In genomic region chr1:224432672-224433040, GRCh38 we compare ENCODE assay signal across 8 cellular contexts. TPM values are rescaled to one million over a fixed set of nuclear protein-coding genes. Genes with fewer than 3 reads are reported as not detected.
DNase-seq lines count a peak whose midpoint lies in the region; ATAC-seq and TF ChIP-seq lines count a peak whose summit lies in the region.

No MANE protein-coding gene starts in this region.

- H3K4me2 ChIP-seq in DND-41 (ENCODE audit: insufficient read depth, low read length) (peak overlapping the region; percentile 96), MM.1S (ENCODE audit: low read depth, low read length) (peak overlapping the region; percentile 78)

- in situ Hi-C loops in brain microvascular endothelial cell (cut with HindIII; ENCODE audit: low pct_ligation_motif_present, low sequenced_read_pairs), result no loop called here

- H3K79me2 ChIP-seq in DND-41 (ENCODE audit: insufficient read depth, low read length) (peaks cover 84% of the 10 kb centered on the region), MM.1S (ENCODE audit: low read length) (peaks cover 95% of the 10 kb centered on the region)

- H3K36me3 ChIP-seq in DND-41 (ENCODE audit: insufficient read depth, low read length) (peaks cover 34% of the 10 kb centered on the region), MM.1S (replicated peaks; ENCODE audit: insufficient read depth, low read length) (no peaks in the 10 kb centered on the region), brain microvascular endothelial cell (replicated peaks) (peaks cover 4% of the 10 kb centered on the region), thymus (ENCODE audit: control insufficient read depth, insufficient read depth) (peaks cover 6% of the 10 kb centered on the region)

- H3K27me3 ChIP-seq in DND-41 (ENCODE audit: insufficient read depth, low read length, poor library complexity) (no peaks in the 10 kb centered on the region), MM.1S (replicated peaks; ENCODE audit: insufficient read depth, low read length) (no peaks in the 10 kb centered on the region), brain microvascular endothelial cell (replicated peaks) (no peaks in the 10 kb centered on the region), thymus (ENCODE audit: control insufficient read depth, insufficient read depth) (no peaks in the 10 kb centered on the region)

- DNase-seq in DND-41 (no peak), MM.1S (peak; percentile 38), brain microvascular endothelial cell (peak; percentile 5), left lobe of liver (ENCODE audit: low spot score) (no peak), D341Med (ENCODE audit: low spot score) (no peak)

- H3F3A ChIP-seq in MM.1S (ENCODE audit: insufficient read depth, low read length), result peaks cover 46% of the 10 kb centered on the region

- no peaks in the 10 kb centered on the region for H3K9me2 ChIP-seq in MM.1S (replicated peaks; ENCODE audit: insufficient read depth, low read length)

- no peak overlapping the region for H2AFZ ChIP-seq in DND-41 (ENCODE audit: low read depth, low read length)
- no peak overlapping the region for H2AFZ ChIP-seq in MM.1S (ENCODE audit: low read length)

- peak overlapping the region; percentile 83 to 90; a peak in 3 of 4 replicates for H3K4me3 ChIP-seq in DND-41 (ENCODE audit: low read depth in 1 of 2, low read length in 2 of 2)
- H3K4me3 ChIP-seq in MM.1S (ENCODE audit: low read length), result peak overlapping the region; percentile 84
- peak overlapping the region; percentile 84 for H3K4me3 ChIP-seq in brain microvascular endothelial cell (ENCODE audit: low read depth, low read length)
- peak overlapping the region; percentile 64 for H3K4me3 ChIP-seq in thymus (ENCODE audit: low read length)

- H3K9me3 ChIP-seq in DND-41 (ENCODE audit: insufficient read depth, low read length, severe bottlenecking) (no peaks in the 10 kb centered on the region), MM.1S (replicated peaks; ENCODE audit: insufficient read depth, low read length) (no peaks in the 10 kb centered on the region), thymus (ENCODE audit: control insufficient read depth) (no peaks in the 10 kb centered on the region)

- H4K20me1 ChIP-seq in DND-41 (ENCODE audit: insufficient read depth, low read length) (peaks cover 39% of the 10 kb centered on the region), MM.1S (ENCODE audit: insufficient read depth, low read length) (no peaks in the 10 kb centered on the region; the same call in 1 of the 2 replicates)

- H3K4me1 ChIP-seq in DND-41 (ENCODE audit: insufficient read depth, low read length) (peaks cover 64% of the 10 kb centered on the region), MM.1S (ENCODE audit: low read length) (peaks cover 25% of the 10 kb centered on the region), thymus (ENCODE audit: control insufficient read depth, insufficient read depth, low read length) (peaks cover 12% of the 10 kb centered on the region)

- TF ChIP-seq CTCF in DND-41 (IDR thresholded peaks at IDR 0.05; ENCODE audit: borderline replicate concordance, extremely low read depth, low read length, poor library complexity, severe bottlenecking) (no peak), MM.1S (IDR thresholded peaks at IDR 0.05; ENCODE audit: low read length) (no peak), brain microvascular endothelial cell (IDR thresholded peaks at IDR 0.05; ENCODE audit: low read depth, low read length, missing control alignments) (no peak)

- ATAC-seq in DND-41 (ENCODE audit: insufficient read depth, low read depth) (no peak), left lobe of liver (peak; percentile 10), HG02870 (IDR thresholded peaks at IDR 0.05; ENCODE audit: unreplicated experiment) (no peak), HG03045 (IDR thresholded peaks at IDR 0.05; ENCODE audit: unreplicated experiment) (no peak)

- H3K9ac ChIP-seq in DND-41 (ENCODE audit: low read depth, low read length) (peak overlapping the region; percentile 70), MM.1S (ENCODE audit: low read length) (peak overlapping the region; percentile 79)

- peak overlapping the region; percentile 34 for H3K27ac ChIP-seq in DND-41 (ENCODE audit: low read length)
- H3K27ac ChIP-seq in MM.1S (ENCODE audit: low read length), result peak overlapping the region; percentile 67
- H3K27ac ChIP-seq in brain microvascular endothelial cell, result peak overlapping the region; percentile 31
- H3K27ac ChIP-seq in thymus (ENCODE audit: low read depth), result peak overlapping the region; percentile 25

- WGBS in thymus, result 29% methylated on average over 6 of the region's 6 CpGs

RNA-seq across cellular contexts. Expression of gene WDR26, which starts 1.9 kb away (rescaled TPM):
- total RNA-seq in left lobe of liver, result 27.2 TPM
- 62.3 TPM for polyA plus RNA-seq in thymus

Comparison
In these comparisons a context has a peak if more than half of its experiments do, and no peak if none do; other contexts are left out.
1. DNase-seq: peak in MM.1S (single experiment) and brain microvascular endothelial cell (single experiment); none in DND-41 (single experiment), left lobe of liver (single experiment) and D341Med (single experiment).
2. Peak in every context shown above with its lines, with median percentiles within 50 percentile points of each other: H3K27ac ChIP-seq and H3K4me3 ChIP-seq.